In the genomic region with DNA sequence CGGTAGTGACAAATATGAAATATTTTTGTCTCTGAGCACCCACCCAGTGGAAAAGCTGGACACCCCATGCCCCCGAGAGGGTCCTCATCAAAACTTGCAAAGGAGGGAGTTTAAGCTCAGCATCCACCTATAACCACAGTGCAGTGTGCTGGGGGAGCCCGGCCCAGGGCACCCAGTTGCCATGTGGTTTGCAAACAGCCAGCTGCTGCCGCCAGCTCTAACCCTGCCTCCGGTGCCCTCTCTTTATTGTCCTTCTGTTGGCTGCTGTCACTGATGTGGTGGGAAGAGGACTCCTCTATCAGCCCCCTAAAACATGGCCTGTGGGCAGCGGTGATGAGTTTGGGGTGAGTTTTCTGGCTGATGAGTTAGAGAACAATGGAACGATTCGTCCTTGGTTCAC, we compare ENCODE assay signal across 18 cellular contexts.
"Had no signal": no experiment of that assay in that cellular context is flagged by ENCODE, and none has a peak within 500 bp of the region (broad histone marks: within the 10 kb centered on the region; RNA-seq: fewer than 3 reads in every experiment).

No MANE protein-coding gene starts in this region.

- DNase-seq: activated naive CD4-positive, alpha-beta T cell treated with Interleukin-2 at 50 U/mL for 16 hours; body of pancreas; central memory CD4-positive, alpha-beta T cell; colonic mucosa; foreskin melanocyte; glutamatergic neuron; naive thymus-derived CD4-positive, alpha-beta T cell; ovary; small intestine; stimulated activated CD4-positive, alpha-beta T cell treated with anti-CD3 and anti-CD28 coated beads, Interleukin-4, amount 100 ng/mL, for 24 hours had no signal

- H3K9me3 Mint-ChIP-seq: activated T-helper 2 cell treated with anti-CD3 and anti-CD28 coated beads, Interferon-gamma antibody, Interleukin-2, Interleukin-4, amounts not matched to agents 10 μg/mL and 5 μg/mL and 100 μg/mL, durations not matched to agents 14 hours and 24 hours and 36 hours; memory B cell; stimulated activated effector memory CD8-positive, alpha-beta T cell treated with anti-CD3 and anti-CD28 coated beads, Interleukin-12 subunit alpha, Interleukin-12 subunit beta, amount 100 ng/mL, for 72 hours had no signal

- H3K4me3 Mint-ChIP-seq: memory B cell; naive thymus-derived CD4-positive, alpha-beta T cell; neural progenitor cell; stimulated activated effector memory CD8-positive, alpha-beta T cell treated with anti-CD3 and anti-CD28 coated beads, Interleukin-12 subunit alpha, Interleukin-12 subunit beta, amount 100 ng/mL, for 72 hours had no signal

- H3K36me3 Mint-ChIP-seq: memory B cell; naive thymus-derived CD4-positive, alpha-beta T cell; neural progenitor cell; stimulated activated effector memory CD8-positive, alpha-beta T cell treated with anti-CD3 and anti-CD28 coated beads, Interleukin-12 subunit alpha, Interleukin-12 subunit beta, amount 100 ng/mL, for 72 hours had no signal

- ATAC-seq: activated CD4-positive, CD25-positive, alpha-beta regulatory T cell treated with anti-CD3 and anti-CD28 coated beads, Interleukin-2, amount 50 U/mL, for 24 hours; body of pancreas; naive thymus-derived CD4-positive, alpha-beta T cell; right lobe of liver; stimulated activated effector memory CD8-positive, alpha-beta T cell treated with anti-CD3 and anti-CD28 coated beads, Interleukin-12 subunit alpha, Interleukin-12 subunit beta, amount 100 ng/mL, for 72 hours; upper lobe of right lung had no signal

- H3K27ac ChIP-seq: body of pancreas, colonic mucosa, neural progenitor cell, ovary, right lobe of liver, thoracic aorta, upper lobe of right lung had no signal

- H3K4me2 ChIP-seq: neural progenitor cell had no signal

- H3K27me3 ChIP-seq: body of pancreas, colonic mucosa, neural progenitor cell, ovary, right lobe of liver had no signal

- H3K4me3 ChIP-seq: body of pancreas, colonic mucosa, neural progenitor cell, ovary, right lobe of liver, thoracic aorta, upper lobe of right lung had no signal

- H3K9ac ChIP-seq: neural progenitor cell had no signal

- H3K4me1 ChIP-seq: body of pancreas, colonic mucosa, neural progenitor cell, right lobe of liver, upper lobe of right lung had no signal

- H3K4me1 Mint-ChIP-seq: naive thymus-derived CD4-positive, alpha-beta T cell had no signal

- H3K9me3 ChIP-seq: body of pancreas, colonic mucosa, ovary, right lobe of liver, thoracic aorta, upper lobe of right lung had no signal

- H3K36me3 ChIP-seq: colonic mucosa, neural progenitor cell, ovary, right lobe of liver, thoracic aorta, upper lobe of right lung had no signal

- H3K27ac Mint-ChIP-seq: activated T-helper 2 cell treated with anti-CD3 and anti-CD28 coated beads, Interferon-gamma antibody, Interleukin-2, Interleukin-4, amounts not matched to agents 10 μg/mL and 5 μg/mL and 100 μg/mL, durations not matched to agents 14 hours and 24 hours and 36 hours; memory B cell; naive thymus-derived CD4-positive, alpha-beta T cell; stimulated activated effector memory CD8-positive, alpha-beta T cell treated with anti-CD3 and anti-CD28 coated beads, Interleukin-12 subunit alpha, Interleukin-12 subunit beta, amount 100 ng/mL, for 72 hours had no signal
